Comparison of ENCODE assay signal across 8 cellular contexts in the genomic region with DNA sequence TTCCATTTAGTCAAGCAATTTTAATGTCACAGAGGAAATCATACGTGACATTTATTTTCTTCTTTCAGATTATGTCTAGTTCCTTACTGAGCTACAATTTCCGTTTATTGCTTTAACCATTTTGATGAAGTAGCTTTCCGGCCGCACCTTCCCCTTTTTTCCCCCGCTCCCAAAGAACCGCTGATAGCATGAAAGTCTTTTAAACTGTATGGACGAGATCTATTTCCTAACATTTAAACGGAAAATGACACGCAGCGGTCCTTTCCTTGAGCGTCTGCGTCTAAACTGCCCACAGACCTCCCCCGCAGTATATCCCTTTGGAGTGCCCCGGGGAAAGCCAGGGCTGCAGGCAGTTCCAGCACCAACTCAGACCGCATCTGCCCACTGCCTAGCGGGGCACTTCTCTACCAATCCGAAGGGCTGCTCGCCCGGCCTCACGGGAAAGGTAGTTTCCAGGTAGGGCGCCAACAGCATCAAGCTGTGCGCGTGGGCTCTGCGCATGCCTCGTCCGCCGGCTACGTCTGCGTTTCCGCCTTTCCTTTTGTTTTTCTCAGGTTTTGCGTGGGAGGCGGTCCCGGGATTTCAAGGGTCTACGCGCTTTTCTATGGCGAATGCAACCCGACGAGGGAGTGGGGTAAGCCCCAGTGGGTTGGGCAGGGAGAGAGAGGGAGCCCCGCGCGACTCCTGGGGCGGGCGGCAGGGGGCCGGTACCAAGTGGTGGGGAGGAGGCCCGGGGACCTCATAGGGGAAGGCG. TPM values are rescaled to one million over a fixed set of nuclear protein-coding genes. Genes with fewer than 3 reads are reported as not detected.
A peak's percentile ranks its signal among the peaks of the same experiment; 100 is the strongest.
DNase-seq lines count a peak whose midpoint lies in the region; ATAC-seq, FAIRE-seq and TF ChIP-seq lines count a peak whose summit lies in the region.

TSS of gene ZNF33A (plus strand) at position 526 of the 754 bp plus-strand sequence. CDS start 1,667 bp downstream, outside the sequence.

- H3K36me3 Mint-ChIP-seq in natural killer cell treated with Interleukin-12 subunit alpha and Interleukin-12 subunit beta and Interleukin-15 and Interleukin-18, amount 100 ng/mL, for 72 hours = peaks cover 10% of the 10 kb centered on the region

- peak within 1 kb of the TSS; percentile 61 for H3K4me3 ChIP-seq in fibroblast of pulmonary artery (replicated peaks; ENCODE audit: low read depth, low read length)

- H3K27me3 Mint-ChIP-seq in natural killer cell treated with Interleukin-12 subunit alpha and Interleukin-12 subunit beta and Interleukin-15 and Interleukin-18, amount 100 ng/mL, for 72 hours = no peaks in the 10 kb centered on the region

- peak within 1 kb of the TSS; percentile 92 for H3K4me3 Mint-ChIP-seq in natural killer cell treated with Interleukin-12 subunit alpha and Interleukin-12 subunit beta and Interleukin-15 and Interleukin-18, amount 100 ng/mL, for 72 hours

- peak; percentile 87 to 91 for ATAC-seq in natural killer cell treated with Interleukin-12 subunit alpha and Interleukin-12 subunit beta and Interleukin-15 and Interleukin-18, amount 100 ng/mL, for 72 hours

- peak; percentile 87 for FAIRE-seq in H54 (lab: Jason Lieb, UNC)

- no peak for TF ChIP-seq CTCF in fibroblast of pulmonary artery (IDR thresholded peaks at IDR 0.05; ENCODE audit: low read length, missing control alignments)

- H3K27ac Mint-ChIP-seq in natural killer cell treated with Interleukin-12 subunit alpha and Interleukin-12 subunit beta and Interleukin-15 and Interleukin-18, amount 100 ng/mL, for 72 hours = peak within 1 kb of the TSS; percentile 100

- TF ChIP-seq POLR2A in H54 (IDR thresholded peaks at IDR 0.05; ENCODE audit: low read depth, low read length) (peak; percentile 70), Raji (IDR thresholded peaks at IDR 0.05; ENCODE audit: insufficient read depth, low read depth, low read length) (peak; percentile 51; the same call in 1 of the 2 replicates)

- DNase-seq in ELF-1 (ENCODE audit: low read depth, low spot score) (peak; percentile 92), H54 (ENCODE audit: insufficient read length, low spot score) (peak; percentile 67), LoVo (ENCODE audit: low spot score) (peak; percentile 93), fibroblast of pulmonary artery (ENCODE audit: low read depth) (peak; percentile 97)
- peak; percentile 85 for DNase-seq in activated T-helper 9 cell treated with anti-CD3 and anti-CD28 coated beads, Interleukin-2, amount 50 U/mL, for 16 hours (ENCODE audit: low read depth)
- DNase-seq in natural killer cell treated with Interleukin-12 subunit alpha and Interleukin-12 subunit beta and Interleukin-15 and Interleukin-18, amount 100 ng/mL, for 72 hours (ENCODE audit: low spot score) = peak; percentile 92
- DNase-seq in stimulated activated naive CD4-positive, alpha-beta T cell treated with Interleukin-2 at 50 U/mL for 16 hours (lab: John Stamatoyannopoulos, UW) = peak; percentile 90

- peaks cover 19 to 29% of the 10 kb centered on the region in 2 donors for H3K4me1 Mint-ChIP-seq in natural killer cell treated with Interleukin-12 subunit alpha and Interleukin-12 subunit beta and Interleukin-15 and Interleukin-18, amount 100 ng/mL, for 72 hours (ENCODE audit: low read depth in 2 of 2)

- H3K9me3 Mint-ChIP-seq in natural killer cell treated with Interleukin-12 subunit alpha and Interleukin-12 subunit beta and Interleukin-15 and Interleukin-18, amount 100 ng/mL, for 72 hours = no peaks in the 10 kb centered on the region

RNA-seq across cellular contexts. Expression of gene ZNF33A, which starts in this region (rescaled TPM):
- 10 to 100 TPM; 26.4 to 29.6 TPM for total RNA-seq in natural killer cell treated with Interleukin-12 subunit alpha and Interleukin-12 subunit beta and Interleukin-15 and Interleukin-18, amount 100 ng/mL, for 72 hours

Comparison
In these comparisons a context has a peak if more than half of its experiments do, and no peak if none do; other contexts are left out.
1. Peak in every context shown above with its lines: DNase-seq, ATAC-seq and H3K4me3 ChIP-seq.